In genomic region chr19:36837902-36838783, GRCh38 we compare ENCODE assay signal across 8 cellular contexts. TPM values are rescaled to one million over a fixed set of nuclear protein-coding genes. Genes with fewer than 3 reads are reported as not detected.
DNase-seq lines count a peak whose midpoint lies in the region; ATAC-seq and TF ChIP-seq lines count a peak whose summit lies in the region.

Gene ZNF790, minus strand, starts transcription at chr19:36838387. Its CDS starts 12,768 bp downstream, at chr19:36825619.

- no peak for TF ChIP-seq CTCF in Loucy (conservative IDR thresholded peaks at IDR 0.05; ENCODE audit: low read length)
- TF ChIP-seq CTCF in ovary (IDR thresholded peaks at IDR 0.05) = no peak

- no peak for TF ChIP-seq EP300 in ovary (IDR thresholded peaks at IDR 0.05)

- WGBS in ovary, 3 donors = 0 to 1% (median 0%) methylated on average over 56 of the region's 56 CpGs
- WGBS in thymus = 1% methylated on average over 56 of the region's 56 CpGs

- H3K4me3 ChIP-seq in Loucy (ENCODE audit: low read length, poor library complexity, severe bottlenecking) (peak within 1 kb of the TSS; percentile 87), ovary (peak within 1 kb of the TSS; percentile 57), thymus (ENCODE audit: low read length) (peak within 1 kb of the TSS; percentile 50)

- peak within 1 kb of the TSS; percentile 57 for H3K27ac Mint-ChIP-seq in activated naive CD8-positive, alpha-beta T cell treated with anti-CD3 and anti-CD28 coated beads, Interleukin-2, amount 10 ng/mL, durations not matched to agents 7 days and 5 days

- H4K20me1 ChIP-seq in Loucy (ENCODE audit: insufficient read depth, low read length, poor library complexity, severe bottlenecking) = no peaks in the 10 kb centered on the region

- H3K27me3 Mint-ChIP-seq in activated naive CD8-positive, alpha-beta T cell treated with anti-CD3 and anti-CD28 coated beads, Interleukin-2, amount 10 ng/mL, durations not matched to agents 7 days and 5 days = no peaks in the 10 kb centered on the region

- peak within 1 kb of the TSS; percentile 87 for H3K9ac ChIP-seq in Loucy (ENCODE audit: low read depth, low read length, poor library complexity, severe bottlenecking)

- ATAC-seq in GM21825 (IDR thresholded peaks at IDR 0.05; ENCODE audit: unreplicated experiment) (peak; percentile 89), Right ventricle myocardium inferior (peak; percentile 98)
- ATAC-seq in activated naive CD8-positive, alpha-beta T cell treated with anti-CD3 and anti-CD28 coated beads, Interleukin-2, amount 10 ng/mL, durations not matched to agents 7 days and 5 days (ENCODE audit: low read depth) = peak; percentile 90

- H3K4me2 ChIP-seq in Loucy (ENCODE audit: low read depth, low read length, poor library complexity, severe bottlenecking) = peak within 1 kb of the TSS; percentile 86

- H3K79me2 ChIP-seq in Loucy (ENCODE audit: insufficient read depth, low read length) = peaks cover 27% of the 10 kb centered on the region; the same call in 1 of the 2 replicates

- H3K36me3 Mint-ChIP-seq in activated naive CD8-positive, alpha-beta T cell treated with anti-CD3 and anti-CD28 coated beads, Interleukin-2, amount 10 ng/mL, durations not matched to agents 7 days and 5 days = peaks cover 62% of the 10 kb centered on the region

- intact Hi-C loops in Right ventricle myocardium inferior (cut with DNase I) (loop anchor here (1.0 kb wide), 1 partner anchor 12 kb away; the partner anchor contains the start of gene ZNF345), ovary (cut with DNase I) (no loop called here)

- peaks cover 23% of the 10 kb centered on the region for H3K9me3 Mint-ChIP-seq in activated naive CD8-positive, alpha-beta T cell treated with anti-CD3 and anti-CD28 coated beads, Interleukin-2, amount 10 ng/mL, durations not matched to agents 7 days and 5 days

- H3K36me3 ChIP-seq in Loucy (ENCODE audit: insufficient read depth, low read length) = no peaks in the 10 kb centered on the region
- H3K36me3 ChIP-seq in ovary = no peaks in the 10 kb centered on the region
- no peaks in the 10 kb centered on the region for H3K36me3 ChIP-seq in thymus (ENCODE audit: control insufficient read depth, insufficient read depth)

- H3K4me1 Mint-ChIP-seq in activated naive CD8-positive, alpha-beta T cell treated with anti-CD3 and anti-CD28 coated beads, Interleukin-2, amount 10 ng/mL, durations not matched to agents 7 days and 5 days = peaks cover 2% of the 10 kb centered on the region

- H3K9me2 ChIP-seq in Loucy (replicated peaks; ENCODE audit: low read depth, low read length) = no peaks in the 10 kb centered on the region

- POLR2A ChIA-PET in activated naive CD8-positive, alpha-beta T cell treated with anti-CD3 and anti-CD28 coated beads, Interleukin-2, amount 10 ng/mL, durations not matched to agents 7 days and 5 days (lab: Charles Lee) = interaction anchor here (0.6 to 3.7 kb wide), 10 partner anchors 11 to 379 kb away, joined by 3 to 75 read pairs (median 5); partner anchors contain the start of genes ZNF345, ZNF383, ZNF420 and ZNF529

- TF ChIP-seq POLR2A in ovary (IDR thresholded peaks at IDR 0.05) = peak; percentile 25

- DNase-seq in Daoy (ENCODE audit: low read depth) (peak; percentile 87), SKM-1 (lab: John Stamatoyannopoulos, UW; ENCODE audit: unreplicated experiment) (peak; percentile 62), Right ventricle myocardium inferior (ENCODE audit: missing footprints) (peak; percentile 94), ovary (peak; percentile 83 to 89 (median 84))
- DNase-seq in activated naive CD8-positive, alpha-beta T cell treated with anti-CD3 and anti-CD28 coated beads, Interleukin-2, amount 10 ng/mL, durations not matched to agents 7 days and 5 days = peak; percentile 82

- H2AFZ ChIP-seq in Loucy (ENCODE audit: low read length) = peak within 1 kb of the TSS; percentile 94

- no peaks in the 10 kb centered on the region for H3K9me3 ChIP-seq in Loucy (ENCODE audit: insufficient read depth, low read depth, low read length)
- H3K9me3 ChIP-seq in ovary = peaks cover 3 to 11% of the 10 kb centered on the region in 2 donors
- H3K9me3 ChIP-seq in thymus (ENCODE audit: control insufficient read depth) = peaks cover 2% of the 10 kb centered on the region

- H3K27me3 ChIP-seq in Loucy (ENCODE audit: insufficient read depth, low read length, poor library complexity, severe bottlenecking) (no peaks in the 10 kb centered on the region), ovary (no peaks in the 10 kb centered on the region), thymus (ENCODE audit: control insufficient read depth, insufficient read depth) (no peaks in the 10 kb centered on the region)

- H3K27ac ChIP-seq in ovary (peak within 1 kb of the TSS; percentile 39 to 69), thymus (ENCODE audit: low read depth) (peak within 1 kb of the TSS; percentile 83)

- H3K4me1 ChIP-seq in Loucy (ENCODE audit: insufficient read depth, low read length, poor library complexity, severe bottlenecking) (peaks cover 7% of the 10 kb centered on the region), ovary (ENCODE audit: insufficient read depth) (peaks cover 2% of the 10 kb centered on the region), thymus (ENCODE audit: control insufficient read depth, insufficient read depth, low read length) (peaks cover 8% of the 10 kb centered on the region)

- H3F3A ChIP-seq in Loucy (ENCODE audit: low read depth) = no peaks in the 10 kb centered on the region

- H3K4me3 Mint-ChIP-seq in activated naive CD8-positive, alpha-beta T cell treated with anti-CD3 and anti-CD28 coated beads, Interleukin-2, amount 10 ng/mL, durations not matched to agents 7 days and 5 days = no peak within 1 kb of the TSS

RNA-seq across cellular contexts. Expression of gene ZNF790, which starts in this region (rescaled TPM):
- 4.0 and 12.7 TPM in 2 replicates for total RNA-seq in Daoy (2014; rRNA removed; shearing (Covaris generic))
- total RNA-seq in activated naive CD8-positive, alpha-beta T cell treated with anti-CD3 and anti-CD28 coated beads, Interleukin-2, amount 10 ng/mL, durations not matched to agents 7 days and 5 days = 10 to 100 TPM; 13.9 to 16.2 TPM
- total RNA-seq in Right ventricle myocardium inferior = 8.3 TPM
- 10 to 100 TPM in 1 of 7 donors, 1 to 10 TPM in 6; 3.6 to 11.8 (median 8.3) TPM for total RNA-seq in ovary
- 1 to 10 TPM; 3.5 to 4.5 TPM for polyA plus RNA-seq in ovary
- 4.8 TPM for polyA plus RNA-seq in thymus

Comparison
In these comparisons a context has a peak if more than half of its experiments do, and no peak if none do; other contexts are left out.
1. Peak in every context shown above with its lines: DNase-seq, ATAC-seq, H3K4me3 ChIP-seq and H3K27ac ChIP-seq.